Comparison of ENCODE assay signal across 23 cellular contexts in the genomic region with DNA sequence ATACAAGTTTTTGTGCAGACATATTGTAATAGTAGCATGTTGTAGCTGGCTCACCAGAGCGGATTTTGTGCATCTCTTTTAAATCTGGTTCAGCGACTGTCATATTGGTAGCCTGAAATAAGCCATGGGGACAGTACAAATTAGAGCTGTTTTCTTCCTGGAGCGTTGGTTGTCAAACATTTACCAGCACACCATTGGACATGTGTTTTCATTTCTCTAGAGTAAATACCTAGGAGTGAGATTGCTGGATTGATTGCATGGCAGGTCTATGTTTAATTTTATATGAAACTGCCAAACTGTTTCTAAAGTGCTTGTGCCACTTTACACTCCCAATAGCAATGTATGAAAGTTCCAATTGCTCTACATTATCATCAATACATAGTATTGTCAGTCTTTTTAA.
"Had no signal": no experiment of that assay in that cellular context is flagged by ENCODE, and none has a peak within 500 bp of the region (broad histone marks: within the 10 kb centered on the region; RNA-seq: fewer than 3 reads in every experiment).

No MANE protein-coding gene starts in this region.

- H3K9me3 ChIP-seq: right atrium auricular region, tibial nerve had no signal

- DNase-seq: activated CD4-positive, alpha-beta T cell treated with anti-CD3 and anti-CD28 coated beads, Interleukin-2, amount 50 U/mL, for 4 hours; activated gamma-delta T cell treated with Interleukin-2 at 50 U/mL for 16 hours; activated naive CD4-positive, alpha-beta T cell treated with anti-CD3 and anti-CD28 coated beads, Interleukin-2, amount 50 U/mL, for 16 hours; amniotic stem cell; caudate nucleus; effector CD4-positive, alpha-beta T cell; islet precursor cell; naive thymus-derived CD4-positive, alpha-beta T cell; occipital lobe; stimulated activated naive CD4-positive, alpha-beta T cell; SW 1271; T-helper 9 cell had no signal

- H3K27ac Mint-ChIP-seq: activated T-helper 17 cell treated with anti-CD3 and anti-CD28 coated beads, Interleukin-2, amount 50 U/mL, for 72 hours; dendritic cell treated with granulocyte-macrophage colony-stimulating factor and Interleukin-4, amounts not matched to agents 40 ng/mL and 50 ng/mL, for 4 days; mesothelial cell of epicardium; naive thymus-derived CD4-positive, alpha-beta T cell; neural progenitor cell; T-helper 1 cell treated with Interleukin-12 subunit alpha and Interleukin-12 subunit beta and Interleukin-4 antibody, amounts not matched to agents 30 μg/mL and 1 μg/mL, for 36 hours; WTC11 had no signal

- H3K27ac ChIP-seq: neural progenitor cell, parathyroid adenoma, right atrium auricular region, tibial nerve had no signal

- H3K4me2 ChIP-seq: neural progenitor cell had no signal

- H3K36me3 Mint-ChIP-seq: mesothelial cell of epicardium had no signal

- H3K9me3 Mint-ChIP-seq: activated T-helper 17 cell treated with anti-CD3 and anti-CD28 coated beads, Interleukin-2, amount 50 U/mL, for 72 hours; dendritic cell treated with granulocyte-macrophage colony-stimulating factor and Interleukin-4, amounts not matched to agents 40 ng/mL and 50 ng/mL, for 4 days; T-helper 1 cell treated with Interleukin-12 subunit alpha and Interleukin-12 subunit beta and Interleukin-4 antibody, amounts not matched to agents 30 μg/mL and 1 μg/mL, for 36 hours; WTC11 had no signal

- H3K4me3 ChIP-seq: neural progenitor cell, right atrium auricular region, tibial nerve had no signal

- H3K9ac ChIP-seq: neural progenitor cell, parathyroid adenoma had no signal

- ATAC-seq: activated T-helper 17 cell treated with anti-CD3 and anti-CD28 coated beads, Interleukin-2, amount 50 U/mL, for 72 hours; naive thymus-derived CD4-positive, alpha-beta T cell; WTC11 had no signal

- H3K4me3 Mint-ChIP-seq: activated T-helper 17 cell treated with anti-CD3 and anti-CD28 coated beads, Interleukin-2, amount 50 U/mL, for 72 hours; dendritic cell treated with granulocyte-macrophage colony-stimulating factor and Interleukin-4, amounts not matched to agents 40 ng/mL and 50 ng/mL, for 4 days; mesothelial cell of epicardium; neural progenitor cell; T-helper 1 cell treated with Interleukin-12 subunit alpha and Interleukin-12 subunit beta and Interleukin-4 antibody, amounts not matched to agents 30 μg/mL and 1 μg/mL, for 36 hours; WTC11 had no signal

- H3K4me1 ChIP-seq: neural progenitor cell, parathyroid adenoma had no signal

- H3K36me3 ChIP-seq: neural progenitor cell had no signal

- H2AFZ ChIP-seq: neural progenitor cell, parathyroid adenoma had no signal

- H3K27me3 ChIP-seq: neural progenitor cell, right atrium auricular region, tibial nerve had no signal

- FAIRE-seq: frontal cortex, urothelium cell line had no signal

- H3K27me3 Mint-ChIP-seq: activated T-helper 17 cell treated with anti-CD3 and anti-CD28 coated beads, Interleukin-2, amount 50 U/mL, for 72 hours; dendritic cell treated with granulocyte-macrophage colony-stimulating factor and Interleukin-4, amounts not matched to agents 40 ng/mL and 50 ng/mL, for 4 days; naive thymus-derived CD4-positive, alpha-beta T cell had no signal
